In the genomic region with DNA sequence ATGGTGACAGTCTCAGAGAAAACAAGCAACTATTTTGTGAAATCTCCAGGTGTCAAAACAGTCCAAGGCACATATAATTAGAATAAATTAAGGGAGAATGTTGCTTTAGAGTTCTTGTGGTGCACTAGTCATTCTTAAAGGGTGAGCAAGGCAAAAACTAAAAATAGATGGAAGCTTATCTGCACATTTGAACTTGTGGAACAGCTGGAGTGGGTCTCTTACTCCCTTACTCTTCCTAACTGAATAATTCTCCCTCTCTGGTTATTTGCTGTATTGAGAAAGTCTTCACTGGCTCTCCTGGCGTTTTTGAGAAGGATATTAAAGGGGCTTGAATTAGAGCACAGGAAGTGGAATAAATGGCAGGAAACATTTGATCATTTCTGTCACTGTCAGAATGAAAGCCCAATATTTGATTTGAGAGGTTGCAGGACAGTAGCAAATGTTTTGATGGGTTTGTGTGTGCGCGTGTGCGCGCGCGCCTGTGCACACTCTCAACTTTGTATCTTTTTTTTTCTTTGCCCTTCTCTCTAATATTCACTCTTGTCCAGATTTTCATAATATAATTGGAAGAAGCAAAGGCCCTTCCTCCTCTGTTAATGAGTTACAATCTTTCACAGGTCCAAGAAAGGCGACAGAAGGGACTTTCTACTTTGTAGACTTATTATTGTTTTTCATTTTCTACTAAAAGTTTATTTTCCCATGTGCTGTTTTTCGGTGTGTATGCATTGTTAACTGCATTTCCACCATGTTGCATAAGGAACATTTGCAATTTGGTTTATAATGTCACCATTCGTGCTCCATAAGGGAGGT, we compare ENCODE assay signal across 12 cellular contexts. TPM values are rescaled to one million over a fixed set of nuclear protein-coding genes. Genes with fewer than 3 reads are reported as not detected.
DNase-seq lines count a peak whose midpoint lies in the region; ATAC-seq and TF ChIP-seq lines count a peak whose summit lies in the region.
"Had no signal": no experiment of that assay in that cellular context is flagged by ENCODE, and none has a peak within 500 bp of the region (broad histone marks: within the 10 kb centered on the region; RNA-seq: fewer than 3 reads in every experiment).

No MANE protein-coding gene starts in this region.

- H3K79me2 ChIP-seq in GM23248 (ENCODE audit: insufficient read depth) = peaks cover 98% of the 10 kb centered on the region

- H3K36me3 ChIP-seq in GM23248 (ENCODE audit: low read depth) = no peaks in the 10 kb centered on the region
- H3K36me3 ChIP-seq in left lung = no peaks in the 10 kb centered on the region
- H3K36me3 ChIP-seq: BE2C, pancreas, thoracic aorta had no signal

- TF ChIP-seq CTCF in left lung (IDR thresholded peaks at IDR 0.05) = no peak

- H3K27ac ChIP-seq in GM23248 (no peak overlapping the region), left lung (no peak overlapping the region)
- H3K27ac ChIP-seq: thoracic aorta had no signal

- DNase-seq in AG08395 (ENCODE audit: low spot score) (peak; percentile 20), GM23248 (peak; percentile 35), astrocyte of the hippocampus (ENCODE audit: low read depth, low spot score) (peak; percentile 73), left lung (no peak), NCI-H2171 (lab: John Stamatoyannopoulos, UW) (no peak), EL (no peak), NCI-H345 (lab: John Stamatoyannopoulos, UW) (no peak)
- DNase-seq in effector CD4-positive, alpha-beta T cell = no peak
- DNase-seq: amniotic stem cell, BE2C, pancreas had no signal

- H4K20me1 ChIP-seq in GM23248 (ENCODE audit: insufficient read depth) = peaks cover 15% of the 10 kb centered on the region

- peak overlapping the region; percentile 36 for H3K4me2 ChIP-seq in GM23248 (ENCODE audit: unreplicated experiment)

- in situ Hi-C loops in GM23248 (cut with MboI) = no loop called here

- no peak overlapping the region for H3K9ac ChIP-seq in GM23248

- H3F3A ChIP-seq in GM23248 (ENCODE audit: insufficient read depth) = no peaks in the 10 kb centered on the region

- H3K4me1 ChIP-seq in GM23248 (ENCODE audit: insufficient read depth) (peaks cover 31% of the 10 kb centered on the region), left lung (peaks cover 14 to 25% of the 10 kb centered on the region in 2 donors)

- H3K9me2 ChIP-seq in GM23248 (ENCODE audit: insufficient read depth) = no peaks in the 10 kb centered on the region

- intact Hi-C loops in left lung (cut with DNase I) = no loop called here

- H3K4me3 ChIP-seq in GM23248 (no peak overlapping the region), left lung (no peak overlapping the region)
- H3K4me3 ChIP-seq: pancreas, thoracic aorta had no signal

- ATAC-seq in left lung = peak; percentile 76

- H3K27me3 ChIP-seq in GM23248 (replicated peaks; ENCODE audit: insufficient read depth) (no peaks in the 10 kb centered on the region), left lung (no peaks in the 10 kb centered on the region)
- H3K27me3 ChIP-seq: BE2C, pancreas had no signal

- H2AFZ ChIP-seq in GM23248 = no peak overlapping the region

- 92% methylated on average over 10 of the region's 10 CpGs for WGBS in GM23248 (ENCODE audit: low coverage in 1 of 2, low lambda C conversion rate in 2 of 2, missing lambda C conversion rate in 2 of 2), 2 experiments

- H3K9me3 ChIP-seq in GM23248 (ENCODE audit: low read depth) (no peaks in the 10 kb centered on the region), left lung (no peaks in the 10 kb centered on the region)
- H3K9me3 ChIP-seq: BE2C, pancreas, thoracic aorta had no signal

RNA-seq across cellular contexts. Expression of gene AKAP13, which starts 40.9 kb away (rescaled TPM):
- total RNA-seq in GM23248 (2014; rRNA removed; shearing (Covaris generic)) = 27.7 and 45.0 TPM in 2 replicates
- polyA plus RNA-seq in GM23248 (2016; fragmentation: Nextera tagmentation; extraction: Ambion mirVana) = 22.5 and 26.5 TPM in 2 replicates
- 100 to 1,000 TPM; 300 to 346 TPM for total RNA-seq in left lung

Comparison
In these comparisons a context has a peak if more than half of its experiments do, and no peak if none do; other contexts are left out.
1. DNase-seq: peak in AG08395 (single experiment), GM23248 (single experiment) and astrocyte of the hippocampus (single experiment); none in left lung (0 of 2), NCI-H2171 (single experiment), EL (single experiment), NCI-H345 (single experiment) and effector CD4-positive, alpha-beta T cell (single experiment).